Comparison of ENCODE assay signal across 24 cellular contexts in the genomic region with DNA sequence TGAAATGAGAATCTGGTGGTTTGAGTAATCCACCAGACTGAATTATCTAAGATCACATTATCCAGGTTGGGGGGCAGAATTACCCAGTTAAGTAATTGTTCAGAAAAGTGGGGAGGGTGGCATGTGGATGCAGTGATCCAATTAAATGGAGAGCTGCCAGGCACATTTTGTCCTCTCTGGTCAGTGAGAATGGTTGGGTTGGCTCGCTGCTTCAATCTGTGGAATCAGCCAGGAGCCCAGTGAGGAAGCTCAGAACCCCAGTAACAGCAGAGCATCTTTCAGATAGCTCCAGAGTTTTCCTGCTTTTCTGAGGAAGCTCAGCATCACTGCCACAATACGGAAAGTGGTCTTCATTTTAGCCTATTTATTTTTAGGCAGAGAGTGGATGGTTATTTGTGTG. TPM values are rescaled to one million over a fixed set of nuclear protein-coding genes. Genes with fewer than 3 reads are reported as not detected.
A peak's percentile ranks its signal among the peaks of the same experiment; 100 is the strongest.
DNase-seq lines count a peak whose midpoint lies in the region; ATAC-seq and TF ChIP-seq lines count a peak whose summit lies in the region.
"Had no signal": no experiment of that assay in that cellular context is flagged by ENCODE, and none has a peak within 500 bp of the region (broad histone marks: within the 10 kb centered on the region; RNA-seq: fewer than 3 reads in every experiment).

No MANE protein-coding gene starts in this region.

- H3K4me1 Mint-ChIP-seq in activated naive CD8-positive, alpha-beta T cell treated with anti-CD3 and anti-CD28 coated beads, Interleukin-2, amount 50 U/mL, for 24 hours, result no peaks in the 10 kb centered on the region
- H3K4me1 Mint-ChIP-seq in T-helper 17 cell (peaks cover 7% of the 10 kb centered on the region), glutamatergic neuron (ENCODE audit: low read depth, unreplicated experiment) (peaks cover 7% of the 10 kb centered on the region)
- H3K4me1 Mint-ChIP-seq: CD4-positive, CD25-positive, alpha-beta regulatory T cell; H9 had no signal

- no peaks in the 10 kb centered on the region for H3K36me3 ChIP-seq in SK-N-MC (ENCODE audit: insufficient read depth, low read length)
- H3K36me3 ChIP-seq: SJCRH30 had no signal

- DNase-seq in SK-N-MC (ENCODE audit: low read depth, low spot score), result no peak
- peak; percentile 24 for DNase-seq in midbrain (lab: John Stamatoyannopoulos, UW)
- DNase-seq in activated naive CD8-positive, alpha-beta T cell treated with anti-CD3 and anti-CD28 coated beads, Interleukin-2, amount 50 U/mL, for 24 hours, result no peak
- no peak for DNase-seq in T-helper 17 cell
- no peak for DNase-seq in KG1 (lab: John Stamatoyannopoulos, UW)
- DNase-seq in glutamatergic neuron, result no peak
- DNase-seq: CD4-positive, CD25-positive, alpha-beta regulatory T cell; COR-L47; DND-41; H9; HFFc6; MM.1S; NCI-H1048; NCI-H1417 treated with DMSO at 0.1 percent for 48 hours; NCI-H187; NCI-H2107; NCI-H510A treated with DMSO at 0.1 percent for 48 hours; NCI-H82; OCI-M1; SJCRH30 had no signal

- H3K4me3 ChIP-seq in SK-N-MC, result no peak overlapping the region
- H3K4me3 ChIP-seq: K562, SJCRH30 had no signal

- H3K9me3 Mint-ChIP-seq in activated naive CD8-positive, alpha-beta T cell treated with anti-CD3 and anti-CD28 coated beads, Interleukin-2, amount 50 U/mL, for 24 hours, result no peaks in the 10 kb centered on the region
- no peaks in the 10 kb centered on the region for H3K9me3 Mint-ChIP-seq in glutamatergic neuron (ENCODE audit: unreplicated experiment)
- H3K9me3 Mint-ChIP-seq: CD4-positive, CD25-positive, alpha-beta regulatory T cell; H9; HFFc6 had no signal

- no peaks in the 10 kb centered on the region for H3K36me3 Mint-ChIP-seq in activated naive CD8-positive, alpha-beta T cell treated with anti-CD3 and anti-CD28 coated beads, Interleukin-2, amount 50 U/mL, for 24 hours (ENCODE audit: low read depth)
- H3K36me3 Mint-ChIP-seq in T-helper 17 cell (ENCODE audit: low read depth) (no peaks in the 10 kb centered on the region), glutamatergic neuron (ENCODE audit: unreplicated experiment) (peaks cover 3% of the 10 kb centered on the region)
- H3K36me3 Mint-ChIP-seq: CD4-positive, CD25-positive, alpha-beta regulatory T cell had no signal

- no peak for TF ChIP-seq CTCF in glutamatergic neuron (IDR thresholded peaks at IDR 0.05; ENCODE audit: partially characterized antibody, unreplicated experiment)

- no peak overlapping the region for H3K27ac Mint-ChIP-seq in activated naive CD8-positive, alpha-beta T cell treated with anti-CD3 and anti-CD28 coated beads, Interleukin-2, amount 50 U/mL, for 24 hours
- H3K27ac Mint-ChIP-seq in T-helper 17 cell, result no peak overlapping the region
- H3K27ac Mint-ChIP-seq in glutamatergic neuron (ENCODE audit: unreplicated experiment), result no peak overlapping the region
- H3K27ac Mint-ChIP-seq: HFFc6 had no signal

- 0 out of 2 replicates have a peak overlapping the region, but pooled peaks have one; percentile 81 for H3K27ac ChIP-seq in SK-N-MC
- peak overlapping the region; percentile 20 for H3K27ac ChIP-seq in cingulate gyrus (ENCODE audit: low read depth, low read length)
- H3K27ac ChIP-seq: HL-60, SJCRH30 had no signal

- H3K27me3 Mint-ChIP-seq in activated naive CD8-positive, alpha-beta T cell treated with anti-CD3 and anti-CD28 coated beads, Interleukin-2, amount 50 U/mL, for 24 hours, result no peaks in the 10 kb centered on the region
- H3K27me3 Mint-ChIP-seq in T-helper 17 cell, result no peaks in the 10 kb centered on the region
- H3K27me3 Mint-ChIP-seq in glutamatergic neuron (ENCODE audit: unreplicated experiment), result no peaks in the 10 kb centered on the region
- H3K27me3 Mint-ChIP-seq: CD4-positive, CD25-positive, alpha-beta regulatory T cell had no signal

- no peaks in the 10 kb centered on the region for H3K9me3 ChIP-seq in SK-N-MC (ENCODE audit: low read depth, low read length)
- H3K9me3 ChIP-seq in T-helper 17 cell (ENCODE audit: control insufficient read depth, low read length, poor library complexity, severe bottlenecking), result no peaks in the 10 kb centered on the region
- H3K9me3 ChIP-seq: SJCRH30 had no signal

- H3K9ac ChIP-seq in SK-N-MC (ENCODE audit: insufficient read length), result no peak overlapping the region

- ATAC-seq in activated naive CD8-positive, alpha-beta T cell treated with anti-CD3 and anti-CD28 coated beads, Interleukin-2, amount 50 U/mL, for 24 hours, result no peak
- ATAC-seq in T-helper 17 cell, result no peak
- ATAC-seq: HepG2, K562 had no signal

- no peak overlapping the region for H3K4me3 Mint-ChIP-seq in activated naive CD8-positive, alpha-beta T cell treated with anti-CD3 and anti-CD28 coated beads, Interleukin-2, amount 50 U/mL, for 24 hours
- H3K4me3 Mint-ChIP-seq in T-helper 17 cell (no peak overlapping the region), glutamatergic neuron (ENCODE audit: unreplicated experiment) (no peak overlapping the region)
- H3K4me3 Mint-ChIP-seq: CD4-positive, CD25-positive, alpha-beta regulatory T cell; H9; HFFc6 had no signal

RNA-seq across cellular contexts. Expression of a gene that starts 6.4 kb away (rescaled TPM):
- total RNA-seq in T-helper 17 cell (10 to 100 TPM; 20.9 to 21.3 TPM), glutamatergic neuron (ENCODE audit: unreplicated experiment) (20.9 TPM)

RNA-seq across cellular contexts. Expression of a gene that starts 36.1 kb away (rescaled TPM):
- 1 to 10 TPM; 6.6 to 6.7 TPM for total RNA-seq in T-helper 17 cell
- total RNA-seq in glutamatergic neuron (ENCODE audit: unreplicated experiment), result 122 TPM

Comparison
In these comparisons a context has a peak if more than half of its experiments do, and no peak if none do; other contexts are left out.
1. RNA of a gene that starts 36.1 kb away (total RNA-seq): 122 TPM in glutamatergic neuron (single experiment); 6.6 to 6.7 TPM in T-helper 17 cell; every median in the first group is over 10 times any median in the second.